ENCODE assay signal across 8 cellular contexts in the genomic region with DNA sequence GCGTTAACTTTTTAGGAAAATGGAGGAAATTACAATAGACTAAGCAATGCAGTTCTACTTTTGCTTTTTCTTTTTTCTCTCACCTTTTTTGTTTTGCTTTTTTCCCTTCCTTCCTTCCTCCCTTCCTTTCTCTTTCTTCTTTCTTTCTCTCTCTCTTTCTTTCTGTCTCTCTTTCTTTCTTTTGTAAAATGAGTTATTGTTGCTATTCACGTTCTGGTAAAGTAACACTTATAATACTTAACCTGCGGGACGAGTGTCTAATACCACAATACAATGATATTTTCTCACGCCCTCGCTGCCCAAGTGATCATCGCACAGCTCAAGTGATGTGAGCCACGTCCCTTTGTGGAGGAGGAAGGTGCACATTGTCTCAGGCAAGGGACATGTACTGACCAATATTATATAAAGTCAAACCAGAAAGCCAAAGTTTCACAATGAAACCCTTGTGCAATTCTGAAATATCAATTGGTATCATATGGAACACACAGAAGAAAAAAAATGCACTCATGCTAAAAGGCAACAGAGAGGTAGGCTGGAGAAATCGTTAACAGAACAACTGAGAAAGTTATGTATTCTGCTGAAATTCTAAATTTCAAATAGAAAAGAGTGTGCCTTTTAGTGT. TPM values are rescaled to one million over a fixed set of nuclear protein-coding genes. Genes with fewer than 3 reads are reported as not detected.
DNase-seq lines count a peak whose midpoint lies in the region; ATAC-seq lines count a peak whose summit lies in the region.
"Had no signal": no experiment of that assay in that cellular context is flagged by ENCODE, and none has a peak within 500 bp of the region (broad histone marks: within the 10 kb centered on the region; RNA-seq: fewer than 3 reads in every experiment).

No MANE protein-coding gene starts in this region.

- H3K4me3 Mint-ChIP-seq in activated CD4-positive, alpha-beta memory T cell treated with anti-CD3 and anti-CD28 coated beads for 36 hours: peak overlapping the region; percentile 53

- no peaks in the 10 kb centered on the region for H4K20me1 ChIP-seq in GM23248 (ENCODE audit: insufficient read depth)

- no peaks in the 10 kb centered on the region for H3F3A ChIP-seq in GM23248 (ENCODE audit: insufficient read depth)

- no peaks in the 10 kb centered on the region for H3K36me3 Mint-ChIP-seq in activated CD4-positive, alpha-beta memory T cell treated with anti-CD3 and anti-CD28 coated beads for 36 hours

- no peaks in the 10 kb centered on the region for H3K9me2 ChIP-seq in GM23248 (ENCODE audit: insufficient read depth)

- ATAC-seq in HG02678 (IDR thresholded peaks at IDR 0.05; ENCODE audit: unreplicated experiment) (no peak), HG02642 (IDR thresholded peaks at IDR 0.05; ENCODE audit: poor library complexity, unreplicated experiment) (no peak), GM21526 (IDR thresholded peaks at IDR 0.05; ENCODE audit: low FRiP score, unreplicated experiment) (no peak)

- peak overlapping the region; percentile 95 for H2AFZ ChIP-seq in GM23248

- in situ Hi-C loops in GM23248 (cut with MboI): no loop called here

- no peaks in the 10 kb centered on the region for H3K36me3 ChIP-seq in GM23248 (ENCODE audit: low read depth)

- H3K9me3 ChIP-seq in GM23248 (ENCODE audit: low read depth): no peaks in the 10 kb centered on the region

- 24 to 32% methylated on average over 9 of the region's 9 CpGs for WGBS in GM23248 (ENCODE audit: low coverage in 1 of 2, low lambda C conversion rate in 2 of 2, missing lambda C conversion rate in 2 of 2), 2 experiments

- H3K4me1 ChIP-seq in GM23248 (ENCODE audit: insufficient read depth): peaks cover 8% of the 10 kb centered on the region; the same call in 1 of the 2 replicates

- intact Hi-C loops in activated CD4-positive, alpha-beta memory T cell treated with anti-CD3 and anti-CD28 coated beads for 36 hours (cut with micrococcal nuclease): no loop called here

- H3K27me3 Mint-ChIP-seq in activated CD4-positive, alpha-beta memory T cell treated with anti-CD3 and anti-CD28 coated beads for 36 hours: peaks cover 15% of the 10 kb centered on the region

- POLR2A ChIA-PET in activated CD4-positive, alpha-beta memory T cell treated with anti-CD3 and anti-CD28 coated beads for 36 hours (lab: Charles Lee): interaction anchor here (1.0 kb wide), 1 partner anchor 32 kb away, joined by 3 read pairs; no protein-coding TSS in a partner anchor

- CTCF ChIA-PET in activated CD4-positive, alpha-beta memory T cell treated with anti-CD3 and anti-CD28 coated beads for 36 hours (lab: Charles Lee): interaction anchor here (0.7 kb wide), 1 partner anchor 82 kb away, joined by 4 read pairs; no protein-coding TSS in a partner anchor

- no peaks in the 10 kb centered on the region; the same call in 1 of the 2 replicates for H3K27me3 ChIP-seq in GM23248 (replicated peaks; ENCODE audit: insufficient read depth)

- H3K9me3 Mint-ChIP-seq in activated CD4-positive, alpha-beta memory T cell treated with anti-CD3 and anti-CD28 coated beads for 36 hours: no peaks in the 10 kb centered on the region

- DNase-seq in GM23248: peak; percentile 9
- no peak for DNase-seq in activated CD4-positive, alpha-beta memory T cell treated with anti-CD3 and anti-CD28 coated beads for 36 hours
- DNase-seq: NCI-H2081 treated with DMSO at 0.1 percent for 48 hours had no signal

- H3K4me1 Mint-ChIP-seq in activated CD4-positive, alpha-beta memory T cell treated with anti-CD3 and anti-CD28 coated beads for 36 hours (ENCODE audit: low read depth): peaks cover 23% of the 10 kb centered on the region

- H3K27ac Mint-ChIP-seq in activated CD4-positive, alpha-beta memory T cell treated with anti-CD3 and anti-CD28 coated beads for 36 hours: no peak overlapping the region

- no peak overlapping the region for H3K9ac ChIP-seq in GM23248

- no peaks in the 10 kb centered on the region for H3K79me2 ChIP-seq in GM23248 (ENCODE audit: insufficient read depth)

- no peak overlapping the region for H3K27ac ChIP-seq in GM23248
- peak overlapping the region in 14 of 21 experiments; percentile 52 to 88 (median 77) for H3K27ac ChIP-seq in skin epidermis

- H3K4me3 ChIP-seq in GM23248: peak overlapping the region; percentile 81
- H3K4me3 ChIP-seq in iPS-11a (ENCODE audit: low read depth, low read length): peak overlapping the region; percentile 61
- peak overlapping the region; percentile 39 to 62 (median 48) for H3K4me3 ChIP-seq in skin epidermis

- peak overlapping the region; percentile 98 for H3K4me2 ChIP-seq in GM23248 (ENCODE audit: unreplicated experiment)

RNA-seq across cellular contexts. Expression of a gene that starts 1.7 kb away (rescaled TPM):
- 0.13 and 1.9 TPM in 2 replicates for total RNA-seq in GM23248 (2014; rRNA removed; shearing (Covaris generic))
- 1.9 TPM in 2 replicates for polyA plus RNA-seq in GM23248 (2016; fragmentation: Nextera tagmentation; extraction: Ambion mirVana)
- 1 to 10 TPM in 1 of 2 experiments, under 1 TPM in 1; 0.58 to 1.2 TPM for total RNA-seq in activated CD4-positive, alpha-beta memory T cell treated with anti-CD3 and anti-CD28 coated beads for 36 hours

RNA-seq across cellular contexts. Expression of a gene that starts 33.5 kb away (rescaled TPM):
- total RNA-seq in GM23248 (2014; rRNA removed; shearing (Covaris generic)): 24.4 and 26.1 TPM in 2 replicates
- 50.5 and 50.7 TPM in 2 replicates for polyA plus RNA-seq in GM23248 (2016; fragmentation: Nextera tagmentation; extraction: Ambion mirVana)
- total RNA-seq in activated CD4-positive, alpha-beta memory T cell treated with anti-CD3 and anti-CD28 coated beads for 36 hours: 10 to 100 TPM; 71.7 to 73.6 TPM
